ENCODE assay signal across 2 cellular contexts in the genomic region with DNA sequence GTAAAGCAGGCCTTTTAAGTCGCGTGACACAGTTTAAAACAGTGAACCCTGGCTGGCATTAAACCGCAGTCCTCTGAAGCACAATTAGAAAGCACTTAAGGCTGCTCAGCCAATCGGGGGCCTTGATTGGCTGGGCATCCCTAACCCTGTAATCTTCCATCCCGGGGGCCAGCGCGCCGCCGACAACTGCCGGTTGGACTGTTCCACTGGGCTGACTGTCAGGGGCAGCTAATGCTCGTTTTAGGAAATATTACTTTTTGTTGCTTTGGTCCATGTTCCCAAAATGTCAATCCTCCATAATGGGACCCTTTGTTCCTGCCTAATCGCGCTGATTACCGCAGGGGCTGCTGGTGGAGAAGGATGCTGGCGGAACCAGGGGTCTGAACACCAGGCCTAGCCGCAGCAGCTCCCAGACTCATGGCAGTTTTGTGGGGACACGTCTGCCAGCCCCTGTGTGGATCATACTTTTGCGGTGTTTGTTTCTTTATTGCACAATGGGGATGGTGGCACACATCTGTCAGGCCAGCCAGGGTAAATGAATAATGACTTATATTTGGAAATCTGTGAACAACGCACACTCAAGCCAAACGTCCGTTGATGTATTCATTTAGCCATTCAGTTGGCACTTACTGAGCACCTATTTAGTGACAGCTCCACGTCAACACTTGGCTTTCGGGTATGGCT.
A peak's percentile ranks its signal among the peaks of the same experiment; 100 is the strongest.
TF ChIP-seq lines count a peak whose summit lies in the region.

No MANE protein-coding gene starts in this region.

TF ChIP-seq in HEK293, 187 proteins besides CTCF, POLR2A, EP300 and RAD21 (continued from another document):
- TF ChIP-seq, protein P1, sequence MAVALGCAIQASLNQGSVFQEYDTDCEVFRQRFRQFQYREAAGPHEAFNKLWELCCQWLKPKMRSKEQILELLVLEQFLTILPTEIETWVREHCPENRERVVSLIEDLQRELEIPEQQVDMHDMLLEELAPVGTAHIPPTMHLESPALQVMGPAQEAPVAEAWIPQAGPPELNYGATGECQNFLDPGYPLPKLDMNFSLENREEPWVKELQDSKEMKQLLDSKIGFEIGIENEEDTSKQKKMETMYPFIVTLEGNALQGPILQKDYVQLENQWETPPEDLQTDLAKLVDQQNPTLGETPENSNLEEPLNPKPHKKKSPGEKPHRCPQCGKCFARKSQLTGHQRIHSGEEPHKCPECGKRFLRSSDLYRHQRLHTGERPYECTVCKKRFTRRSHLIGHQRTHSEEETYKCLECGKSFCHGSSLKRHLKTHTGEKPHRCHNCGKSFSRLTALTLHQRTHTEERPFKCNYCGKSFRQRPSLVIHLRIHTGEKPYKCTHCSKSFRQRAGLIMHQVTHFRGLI (tag by site-specific recombination; IDR thresholded peaks at IDR 0.05), result peak; percentile 87

TF ChIP-seq in neural cell, 6 proteins besides CTCF, POLR2A, EP300 and RAD21 (continued from another document):
- TF ChIP-seq, protein P2, sequence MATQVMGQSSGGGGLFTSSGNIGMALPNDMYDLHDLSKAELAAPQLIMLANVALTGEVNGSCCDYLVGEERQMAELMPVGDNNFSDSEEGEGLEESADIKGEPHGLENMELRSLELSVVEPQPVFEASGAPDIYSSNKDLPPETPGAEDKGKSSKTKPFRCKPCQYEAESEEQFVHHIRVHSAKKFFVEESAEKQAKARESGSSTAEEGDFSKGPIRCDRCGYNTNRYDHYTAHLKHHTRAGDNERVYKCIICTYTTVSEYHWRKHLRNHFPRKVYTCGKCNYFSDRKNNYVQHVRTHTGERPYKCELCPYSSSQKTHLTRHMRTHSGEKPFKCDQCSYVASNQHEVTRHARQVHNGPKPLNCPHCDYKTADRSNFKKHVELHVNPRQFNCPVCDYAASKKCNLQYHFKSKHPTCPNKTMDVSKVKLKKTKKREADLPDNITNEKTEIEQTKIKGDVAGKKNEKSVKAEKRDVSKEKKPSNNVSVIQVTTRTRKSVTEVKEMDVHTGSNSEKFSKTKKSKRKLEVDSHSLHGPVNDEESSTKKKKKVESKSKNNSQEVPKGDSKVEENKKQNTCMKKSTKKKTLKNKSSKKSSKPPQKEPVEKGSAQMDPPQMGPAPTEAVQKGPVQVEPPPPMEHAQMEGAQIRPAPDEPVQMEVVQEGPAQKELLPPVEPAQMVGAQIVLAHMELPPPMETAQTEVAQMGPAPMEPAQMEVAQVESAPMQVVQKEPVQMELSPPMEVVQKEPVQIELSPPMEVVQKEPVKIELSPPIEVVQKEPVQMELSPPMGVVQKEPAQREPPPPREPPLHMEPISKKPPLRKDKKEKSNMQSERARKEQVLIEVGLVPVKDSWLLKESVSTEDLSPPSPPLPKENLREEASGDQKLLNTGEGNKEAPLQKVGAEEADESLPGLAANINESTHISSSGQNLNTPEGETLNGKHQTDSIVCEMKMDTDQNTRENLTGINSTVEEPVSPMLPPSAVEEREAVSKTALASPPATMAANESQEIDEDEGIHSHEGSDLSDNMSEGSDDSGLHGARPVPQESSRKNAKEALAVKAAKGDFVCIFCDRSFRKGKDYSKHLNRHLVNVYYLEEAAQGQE (IDR thresholded peaks at IDR 0.05; ENCODE audit: borderline replicate concordance), result no peak
- TF ChIP-seq MXI1 (conservative IDR thresholded peaks at IDR 0.05; ENCODE audit: poor library complexity, severe bottlenecking) (no peak), TAF1 (IDR thresholded peaks at IDR 0.05; ENCODE audit: low read depth) (no peak)
